In the genomic region with DNA sequence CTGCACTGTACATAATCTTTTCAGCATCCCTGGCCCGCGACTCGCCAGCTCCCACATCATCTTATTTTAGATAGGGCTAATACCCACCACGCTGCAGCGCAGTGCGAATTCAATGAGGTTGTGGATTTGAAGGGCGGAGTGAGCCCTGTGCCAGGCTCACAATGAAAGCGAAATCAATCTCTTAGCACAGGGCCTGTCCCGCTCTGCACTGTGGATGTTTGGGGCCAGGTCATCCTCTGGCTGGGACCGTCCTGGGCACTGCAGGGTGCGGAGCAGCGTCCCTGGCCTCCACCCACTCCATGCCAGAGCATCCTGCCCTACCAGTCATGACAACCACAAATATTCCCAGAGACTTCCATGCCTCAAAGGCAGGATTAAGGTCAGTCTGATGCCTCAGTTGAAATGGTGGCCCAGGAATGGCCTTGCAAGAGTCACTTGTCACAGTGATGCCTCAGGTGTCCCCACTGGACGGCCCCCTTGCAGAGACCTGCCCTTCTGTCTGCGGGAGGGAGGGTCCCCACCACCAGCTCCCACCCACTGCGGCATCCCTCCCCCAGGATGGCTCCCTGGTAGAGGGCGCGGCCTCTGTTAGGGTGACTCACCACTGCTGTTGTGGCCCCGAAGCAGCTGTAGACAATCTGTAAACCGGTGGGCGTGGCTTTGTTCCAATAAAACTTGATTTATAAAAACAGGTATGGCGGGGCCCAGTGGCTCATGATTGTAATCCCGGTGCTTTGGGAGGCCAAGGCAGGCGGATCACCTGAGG, we compare ENCODE assay signal across 8 cellular contexts. TPM values are rescaled to one million over a fixed set of nuclear protein-coding genes. Genes with fewer than 3 reads are reported as not detected.
DNase-seq lines count a peak whose midpoint lies in the region; ATAC-seq, FAIRE-seq and TF ChIP-seq lines count a peak whose summit lies in the region.

No MANE protein-coding gene starts in this region.

- TF ChIP-seq EP300 in A549 (IDR thresholded peaks at IDR 0.05), result no peak

- peak overlapping the region; percentile 71 for H3K4me2 ChIP-seq in A549

- POLR2A ChIA-PET in A549 (lab: Yijun Ruan, JAX), result interaction anchor here (0.6 kb wide), 1 partner anchor 24 kb away, joined by 3 read pairs; no protein-coding TSS in a partner anchor
- POLR2A ChIA-PET in activated CD4-positive, alpha-beta memory T cell treated with anti-CD3 and anti-CD28 coated beads for 36 hours (lab: Charles Lee), result interaction anchor here (1.3 kb wide), 1 partner anchor 54 kb away, joined by 3 read pairs; a partner anchor contains a TSS

- WGBS in A549 (ENCODE audit: missing lambda C conversion rate), result 35% methylated on average over 21 of the region's 23 CpGs

- peak overlapping the region; percentile 96 to 100 (median 100) for H3K4me3 Mint-ChIP-seq in IgD-negative memory B cell
- H3K4me3 Mint-ChIP-seq in activated CD4-positive, alpha-beta memory T cell treated with anti-CD3 and anti-CD28 coated beads for 36 hours, result peak overlapping the region; percentile 72
- peak overlapping the region; percentile 91 to 97 for H3K4me3 Mint-ChIP-seq in effector memory CD8-positive, alpha-beta T cell

- peak; percentile 73 to 77 for DNase-seq in A549 (ENCODE audit: low read depth in 1 of 2, low spot score in 1 of 2)
- DNase-seq in activated CD4-positive, alpha-beta memory T cell treated with anti-CD3 and anti-CD28 coated beads for 36 hours, result peak; percentile 81
- peak; percentile 62 to 72 (median 70) for DNase-seq in effector memory CD8-positive, alpha-beta T cell
- peak; percentile 60 for DNase-seq in retinal pigment epithelial cell (ENCODE audit: low read depth)
- DNase-seq in GOT3 (lab: John Stamatoyannopoulos, UW), result no peak
- no peak for DNase-seq in globus pallidus (ENCODE audit: low spot score)

- peaks cover 31 to 41% (median 35%) of the 10 kb centered on the region in 3 donors for H3K4me1 Mint-ChIP-seq in IgD-negative memory B cell
- peaks cover 62% of the 10 kb centered on the region for H3K4me1 Mint-ChIP-seq in activated CD4-positive, alpha-beta memory T cell treated with anti-CD3 and anti-CD28 coated beads for 36 hours (ENCODE audit: low read depth)
- H3K4me1 Mint-ChIP-seq in effector memory CD8-positive, alpha-beta T cell (ENCODE audit: low read depth in 2 of 2), result peaks cover 44 to 53% of the 10 kb centered on the region in 2 donors

- TF ChIP-seq POLR2A in A549 (IDR thresholded peaks at IDR 0.05; ENCODE audit: low read length), result no peak

- no peaks in the 10 kb centered on the region for H3K9me3 ChIP-seq in A549

- H3K4me1 ChIP-seq in A549, result peaks cover 48% of the 10 kb centered on the region

- H3K27ac ChIP-seq in A549, result peak overlapping the region; percentile 75 to 95

- no peak for TF ChIP-seq RAD21 in A549 (conservative IDR thresholded peaks at IDR 0.05 in 1 of 2, IDR thresholded peaks at IDR 0.05 in 1 of 2)

- CTCF ChIA-PET in A549 (lab: Yijun Ruan, JAX), result interaction anchor here (0.7 to 8.1 kb wide), 6 partner anchors 46 to 130 kb away, joined by 3 to 170 read pairs (median 4); a partner anchor contains a TSS
- CTCF ChIA-PET in activated CD4-positive, alpha-beta memory T cell treated with anti-CD3 and anti-CD28 coated beads for 36 hours (lab: Charles Lee), result interaction anchor here (5.1 to 6.7 kb wide), 2 partner anchors 43 to 106 kb away, joined by 85 to 102 read pairs; a partner anchor contains a TSS

- intact Hi-C loops in activated CD4-positive, alpha-beta memory T cell treated with anti-CD3 and anti-CD28 coated beads for 36 hours (cut with micrococcal nuclease), result loop anchor here (2.0 kb wide), 2 partner anchors 54 to 190 kb away; a partner anchor contains a TSS

- H3K36me3 Mint-ChIP-seq in IgD-negative memory B cell, result peaks cover 3% of the 10 kb centered on the region
- H3K36me3 Mint-ChIP-seq in activated CD4-positive, alpha-beta memory T cell treated with anti-CD3 and anti-CD28 coated beads for 36 hours, result peaks cover 72% of the 10 kb centered on the region
- peaks cover 38% of the 10 kb centered on the region for H3K36me3 Mint-ChIP-seq in effector memory CD8-positive, alpha-beta T cell (ENCODE audit: insufficient read depth)

- ATAC-seq in A549 (peak; percentile 65 to 72; a peak in 4 of 6 replicates), GM21737 (IDR thresholded peaks at IDR 0.05; ENCODE audit: unreplicated experiment) (no peak)
- ATAC-seq in effector memory CD8-positive, alpha-beta T cell (replicated peaks), result peak; percentile 72

- TF ChIP-seq CTCF in A549 (IDR thresholded peaks at IDR 0.05) (no peak), retinal pigment epithelial cell (conservative IDR thresholded peaks at IDR 0.05; ENCODE audit: low read depth, low read length) (no peak)

- no peak for FAIRE-seq in A549 (lab: Jason Lieb, UNC)

- H3K9me3 Mint-ChIP-seq in IgD-negative memory B cell, result no peaks in the 10 kb centered on the region
- no peaks in the 10 kb centered on the region for H3K9me3 Mint-ChIP-seq in activated CD4-positive, alpha-beta memory T cell treated with anti-CD3 and anti-CD28 coated beads for 36 hours
- no peaks in the 10 kb centered on the region for H3K9me3 Mint-ChIP-seq in effector memory CD8-positive, alpha-beta T cell

- H3K27ac Mint-ChIP-seq in IgD-negative memory B cell, result peak overlapping the region; percentile 60 to 96 (median 67)
- H3K27ac Mint-ChIP-seq in activated CD4-positive, alpha-beta memory T cell treated with anti-CD3 and anti-CD28 coated beads for 36 hours, result peak overlapping the region; percentile 90
- peak overlapping the region; percentile 96 for H3K27ac Mint-ChIP-seq in effector memory CD8-positive, alpha-beta T cell

- H3K27me3 Mint-ChIP-seq in IgD-negative memory B cell, result no peaks in the 10 kb centered on the region
- no peaks in the 10 kb centered on the region for H3K27me3 Mint-ChIP-seq in activated CD4-positive, alpha-beta memory T cell treated with anti-CD3 and anti-CD28 coated beads for 36 hours
- H3K27me3 Mint-ChIP-seq in effector memory CD8-positive, alpha-beta T cell, result no peaks in the 10 kb centered on the region

- H3K4me3 ChIP-seq in A549, result no peak overlapping the region
- no peak overlapping the region for H3K4me3 ChIP-seq in retinal pigment epithelial cell (ENCODE audit: low read length)

TF ChIP-seq in A549, 52 proteins besides CTCF, POLR2A, EP300 and RAD21 (continues in another document):
- no peak for TF ChIP-seq EHMT2 (IDR thresholded peaks at IDR 0.05; ENCODE audit: low read depth)
- no peak for TF ChIP-seq HEYL (CRISPR knock-in tag; IDR thresholded peaks at IDR 0.05)
- TF ChIP-seq, protein P1, sequence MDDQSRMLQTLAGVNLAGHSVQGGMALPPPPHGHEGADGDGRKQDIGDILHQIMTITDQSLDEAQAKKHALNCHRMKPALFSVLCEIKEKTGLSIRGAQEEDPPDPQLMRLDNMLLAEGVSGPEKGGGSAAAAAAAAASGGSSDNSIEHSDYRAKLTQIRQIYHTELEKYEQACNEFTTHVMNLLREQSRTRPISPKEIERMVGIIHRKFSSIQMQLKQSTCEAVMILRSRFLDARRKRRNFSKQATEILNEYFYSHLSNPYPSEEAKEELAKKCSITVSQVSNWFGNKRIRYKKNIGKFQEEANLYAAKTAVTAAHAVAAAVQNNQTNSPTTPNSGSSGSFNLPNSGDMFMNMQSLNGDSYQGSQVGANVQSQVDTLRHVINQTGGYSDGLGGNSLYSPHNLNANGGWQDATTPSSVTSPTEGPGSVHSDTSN (IDR thresholded peaks at IDR 0.05), result peak; percentile 64; the same call in 1 of the 2 replicates
- TF ChIP-seq GATA3 (IDR thresholded peaks at IDR 0.05; ENCODE audit: borderline replicate concordance), result no peak
- TF ChIP-seq HOXA7 (CRISPR knock-in tag; IDR thresholded peaks at IDR 0.05), result no peak
- TF ChIP-seq, protein P2, sequence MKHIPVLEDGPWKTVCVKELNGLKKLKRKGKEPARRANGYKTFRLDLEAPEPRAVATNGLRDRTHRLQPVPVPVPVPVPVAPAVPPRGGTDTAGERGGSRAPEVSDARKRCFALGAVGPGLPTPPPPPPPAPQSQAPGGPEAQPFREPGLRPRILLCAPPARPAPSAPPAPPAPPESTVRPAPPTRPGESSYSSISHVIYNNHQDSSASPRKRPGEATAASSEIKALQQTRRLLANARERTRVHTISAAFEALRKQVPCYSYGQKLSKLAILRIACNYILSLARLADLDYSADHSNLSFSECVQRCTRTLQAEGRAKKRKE (CRISPR knock-in tag; IDR thresholded peaks at IDR 0.05; ENCODE audit: low read depth), result no peak

RNA-seq across cellular contexts. Expression of a gene that starts 5.6 kb away (rescaled TPM):
- polyA plus RNA-seq in A549 (2011; rRNA removed) (7.2 and 8.5 TPM in 2 replicates), A549 (2017; fragmentation: RNase III; extraction: RNeasy Plus Mini Kit Qiagen cat#74134 plus additional on column Dnase treatment) (50.6 to 52.7 TPM (median 52.3 TPM) in 3 replicates), IgD-negative memory B cell (not detected)
- polyA plus RNA-seq in A549 (2012; cell fraction: cytosol; rRNA removed), result 34.5 and 37.1 TPM in 2 replicates
- 63.0 and 64.2 TPM in 2 replicates for polyA plus RNA-seq in A549 (2012; cell fraction: nucleus; rRNA removed)
- 6.3 and 10.1 TPM in 2 replicates for polyA minus RNA-seq in A549 (2011; rRNA and poly(A)+ RNA removed)
- 100 to 1,000 TPM; 118 to 119 TPM for total RNA-seq in activated CD4-positive, alpha-beta memory T cell treated with anti-CD3 and anti-CD28 coated beads for 36 hours

RNA-seq across cellular contexts. Expression of a gene that starts 12.2 kb away (rescaled TPM):
- not detected in 2 replicates for polyA plus RNA-seq in A549 (2011; rRNA removed)
- polyA plus RNA-seq in A549 (2012; cell fraction: cytosol; rRNA removed), result not detected in 2 replicates
- polyA plus RNA-seq in A549 (2012; cell fraction: nucleus; rRNA removed), result not detected in 2 replicates
- polyA plus RNA-seq in A549 (2017; fragmentation: RNase III; extraction: RNeasy Plus Mini Kit Qiagen cat#74134 plus additional on column Dnase treatment), result not detected in 3 replicates
- polyA minus RNA-seq in A549 (2011; rRNA and poly(A)+ RNA removed), result not detected in 2 replicates
- 1.2 TPM for polyA plus RNA-seq in IgD-negative memory B cell
- under 1 TPM in 1 of 2 experiments, not detected in 1; 0.12 TPM for total RNA-seq in activated CD4-positive, alpha-beta memory T cell treated with anti-CD3 and anti-CD28 coated beads for 36 hours

RNA-seq across cellular contexts. Expression of a gene that starts 47.5 kb away (rescaled TPM):
- polyA plus RNA-seq in A549 (2011; rRNA removed), result 28.4 and 30.1 TPM in 2 replicates
- 55.0 and 76.6 TPM in 2 replicates for polyA plus RNA-seq in A549 (2012; cell fraction: cytosol; rRNA removed)
- 51.8 and 74.5 TPM in 2 replicates for polyA plus RNA-seq in A549 (2012; cell fraction: nucleus; rRNA removed)
- polyA plus RNA-seq in A549 (2017; fragmentation: RNase III; extraction: RNeasy Plus Mini Kit Qiagen cat#74134 plus additional on column Dnase treatment), result 75.7 to 84.3 TPM (median 83.7 TPM) in 3 replicates
- 21.9 and 43.8 TPM in 2 replicates for polyA minus RNA-seq in A549 (2011; rRNA and poly(A)+ RNA removed)
- polyA plus RNA-seq in IgD-negative memory B cell, result 52.1 TPM
- 10 to 100 TPM; 36.6 to 37.7 TPM for total RNA-seq in activated CD4-positive, alpha-beta memory T cell treated with anti-CD3 and anti-CD28 coated beads for 36 hours

RNA-seq across cellular contexts. Expression of a gene that starts 54.0 kb away (rescaled TPM):
- 3.0 and 3.2 TPM in 2 replicates for polyA plus RNA-seq in A549 (2011; rRNA removed)
- 2.7 and 4.1 TPM in 2 replicates for polyA plus RNA-seq in A549 (2012; cell fraction: cytosol; rRNA removed)
- polyA plus RNA-seq in A549 (2012; cell fraction: nucleus; rRNA removed), result 8.5 and 10.3 TPM in 2 replicates
- 4.3 to 4.6 TPM (median 4.6 TPM) in 3 replicates for polyA plus RNA-seq in A549 (2017; fragmentation: RNase III; extraction: RNeasy Plus Mini Kit Qiagen cat#74134 plus additional on column Dnase treatment)
- 8.3 and 15.3 TPM in 2 replicates for polyA minus RNA-seq in A549 (2011; rRNA and poly(A)+ RNA removed)
- 78.2 TPM for polyA plus RNA-seq in IgD-negative memory B cell
- 10 to 100 TPM; 19.2 to 20.6 TPM for total RNA-seq in activated CD4-positive, alpha-beta memory T cell treated with anti-CD3 and anti-CD28 coated beads for 36 hours

Comparison
In these comparisons a context has a peak if more than half of its experiments do, and no peak if none do; other contexts are left out.
1. DNase-seq: peak in A549 (2 of 2), activated CD4-positive, alpha-beta memory T cell treated with anti-CD3 and anti-CD28 coated beads for 36 hours (single experiment), effector memory CD8-positive, alpha-beta T cell (3 of 3) and retinal pigment epithelial cell (single experiment); none in GOT3 (single experiment) and globus pallidus (single experiment).
2. Peak in every context shown above with its lines, with median percentiles within 50 percentile points of each other: H3K27ac Mint-ChIP-seq and H3K4me3 Mint-ChIP-seq.